ENCODE assay signal across 26 cellular contexts in genomic region chr13:45541806-45542205, GRCh38.
"Had no signal": no experiment of that assay in that cellular context is flagged by ENCODE, and none has a peak within 500 bp of the region (broad histone marks: within the 10 kb centered on the region; RNA-seq: fewer than 3 reads in every experiment).

No MANE protein-coding gene starts in this region.

- H3K27me3 ChIP-seq: brain microvascular endothelial cell, colonic mucosa, esophagus squamous epithelium, gastroesophageal sphincter had no signal

- DNase-seq: activated B cell treated with CpG ODN at 0.5 μM for 24 hours; activated CD4-positive, alpha-beta T cell treated with anti-CD3 and anti-CD28 coated beads for 48 hours; activated CD4-positive, alpha-beta T cell treated with anti-CD3 and anti-CD28 coated beads, Interleukin-2, amount 50 U/mL, for 1 hour; activated CD4-positive, alpha-beta T cell treated with anti-CD3 and anti-CD28 coated beads, Interleukin-2, amount 50 U/mL, for 48 hours; activated CD8-positive, alpha-beta memory T cell treated with anti-CD3 and anti-CD28 coated beads for 24 hours; activated CD8-positive, alpha-beta T cell treated with anti-CD3 and anti-CD28 coated beads for 36 hours; activated effector memory CD4-positive, alpha-beta T cell treated with Interleukin-2 at 50 U/mL for 16 hours; activated gamma-delta T cell treated with Interleukin-2 at 50 U/mL for 16 hours; activated naive CD4-positive, alpha-beta T cell treated with anti-CD3 and anti-CD28 coated beads, Interleukin-2, amount 50 U/mL, for 16 hours; activated naive CD4-positive, alpha-beta T cell treated with Interleukin-2 at 50 U/mL for 16 hours; activated T-cell treated with anti-CD3 and anti-CD28 coated beads, Interleukin-2, amount 50 U/mL, for 4 hours; amniotic stem cell; anterior cingulate cortex; brain microvascular endothelial cell; caudate nucleus; colonic mucosa; effector CD8-positive, alpha-beta T cell; esophagus squamous epithelium; foreskin melanocyte; T-helper 17 cell; T1000; WERI-Rb-1 had no signal

- H3K9me3 ChIP-seq: colonic mucosa, esophagus squamous epithelium, gastroesophageal sphincter had no signal

- H3K4me1 ChIP-seq: colonic mucosa, esophagus squamous epithelium, gastroesophageal sphincter had no signal

- H3K4me3 ChIP-seq: colonic mucosa, esophagus squamous epithelium, gastroesophageal sphincter had no signal

- H3K27ac ChIP-seq: brain microvascular endothelial cell, colonic mucosa, epithelial cell of prostate, esophagus squamous epithelium, gastroesophageal sphincter, WERI-Rb-1 had no signal

- ATAC-seq: activated CD4-positive, CD25-positive, alpha-beta regulatory T cell treated with anti-CD3 and anti-CD28 coated beads, Interleukin-2, amount 50 U/mL, for 24 hours; activated CD8-positive, alpha-beta T cell treated with anti-CD3 and anti-CD28 coated beads for 36 hours; activated T-cell treated with anti-CD3 and anti-CD28 coated beads, Interleukin-2, amount 50 U/mL, for 4 hours; activated T-helper 17 cell treated with anti-CD3 and anti-CD28 coated beads, Interleukin-2, amount 50 U/mL, for 72 hours; gastroesophageal sphincter; T-helper 17 cell had no signal

- H3K36me3 ChIP-seq: brain microvascular endothelial cell, colonic mucosa, esophagus squamous epithelium, gastroesophageal sphincter, WERI-Rb-1 had no signal
